In genomic region chr4:148740701-148741100, GRCh38 we compare ENCODE assay signal across 15 cellular contexts.
"Had no signal": no experiment of that assay in that cellular context is flagged by ENCODE, and none has a peak within 500 bp of the region (broad histone marks: within the 10 kb centered on the region; RNA-seq: fewer than 3 reads in every experiment).

No MANE protein-coding gene starts in this region.

- DNase-seq: cortex of kidney; effector memory CD4-positive, alpha-beta T cell; esophagus squamous epithelium; foreskin fibroblast; immature natural killer cell; naive thymus-derived CD8-positive, alpha-beta T cell; posterior cingulate gyrus; right cardiac atrium; small intestine; stimulated activated CD4-positive, alpha-beta T cell treated with anti-CD3 and anti-CD28 coated beads, Interleukin-12 subunit alpha, Interleukin-12 subunit beta, amount 100 ng/mL, for 4 hours; testis; upper lobe of right lung had no signal

- H3K4me3 ChIP-seq: esophagus squamous epithelium, testis, tibial nerve, upper lobe of right lung, vagina had no signal

- H3K9me3 ChIP-seq: esophagus squamous epithelium, testis, tibial nerve, upper lobe of right lung, vagina had no signal

- H3K27ac ChIP-seq: epithelial cell of prostate, esophagus squamous epithelium, testis, tibial nerve, upper lobe of right lung, vagina had no signal

- H3K27me3 ChIP-seq: esophagus squamous epithelium, testis, tibial nerve, upper lobe of right lung, vagina had no signal

- ATAC-seq: naive thymus-derived CD8-positive, alpha-beta T cell; right cardiac atrium; upper lobe of right lung had no signal

- H3K4me1 ChIP-seq: testis, tibial nerve, upper lobe of right lung, vagina had no signal

- H3K36me3 ChIP-seq: esophagus squamous epithelium, tibial nerve, upper lobe of right lung, vagina had no signal
